In the genomic region with DNA sequence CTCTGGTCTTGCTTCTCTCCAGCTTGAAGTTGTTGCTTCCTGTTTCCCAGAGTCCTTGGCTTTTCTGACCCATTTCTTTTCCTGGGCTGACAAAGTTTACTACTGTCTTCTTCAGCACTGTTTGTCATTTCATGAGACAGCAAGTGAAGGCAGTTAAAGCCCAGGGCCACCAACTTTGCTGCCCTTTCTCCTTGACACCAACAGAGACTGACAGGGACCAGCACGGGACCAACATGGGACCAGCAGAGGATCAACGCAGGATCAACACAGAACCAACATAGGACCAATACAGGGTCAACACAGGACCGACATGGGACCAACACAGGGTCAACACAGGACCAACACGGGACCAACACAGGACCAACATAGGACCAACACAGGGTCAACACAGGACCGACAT, we compare ENCODE assay signal across 21 cellular contexts. TPM values are rescaled to one million over a fixed set of nuclear protein-coding genes. Genes with fewer than 3 reads are reported as not detected.
A peak's percentile ranks its signal among the peaks of the same experiment; 100 is the strongest.
DNase-seq lines count a peak whose midpoint lies in the region; ATAC-seq, FAIRE-seq and TF ChIP-seq lines count a peak whose summit lies in the region.
"Had no signal": no experiment of that assay in that cellular context is flagged by ENCODE, and none has a peak within 500 bp of the region (broad histone marks: within the 10 kb centered on the region; RNA-seq: fewer than 3 reads in every experiment).

No MANE protein-coding gene starts in this region.

- no peaks in the 10 kb centered on the region for H3K27me3 ChIP-seq in PC-3 (ENCODE audit: low read length)
- H3K27me3 ChIP-seq: BLaER1 had no signal

- H3K4me2 ChIP-seq in PC-3 (ENCODE audit: low read length) = no peak overlapping the region

- H3K4me3 ChIP-seq in PC-3 (ENCODE audit: low read length) = no peak overlapping the region
- H3K4me3 ChIP-seq: BLaER1 had no signal

- H3K36me3 ChIP-seq in PC-3 (ENCODE audit: low read depth, low read length) = no peaks in the 10 kb centered on the region
- H3K36me3 ChIP-seq: BE2C, BLaER1 had no signal

- H3F3A ChIP-seq in PC-3 (ENCODE audit: low read length, unreplicated experiment) = no peaks in the 10 kb centered on the region

- no peaks in the 10 kb centered on the region for H3K9me3 ChIP-seq in PC-3 (ENCODE audit: low read length)
- H3K9me3 ChIP-seq: BE2C, BLaER1 had no signal

- POLR2A ChIA-PET in RWPE1 (lab: Yijun Ruan, JAX; ENCODE audit: low non-redundant PET) = no interaction called here
- POLR2A ChIA-PET in PC-3 (lab: Charles Lee; ENCODE audit: unreplicated experiment) = no interaction called here

- DNase-seq in HTR-8/SVneo (ENCODE audit: insufficient read length, low spot score) (no peak), RWPE1 (ENCODE audit: low spot score) (no peak), mesenteric fat pad (ENCODE audit: low spot score) (peak; percentile 43), PC-3 (no peak), D721Med (ENCODE audit: insufficient read length, low spot score) (no peak)
- no peak for DNase-seq in activated naive CD4-positive, alpha-beta T cell (lab: John Stamatoyannopoulos, UW)
- DNase-seq: 8988T; ACHN; BE2C; C1 segment of cervical spinal cord; CD4-positive, alpha-beta memory T cell; CD4-positive, CD25-positive, alpha-beta regulatory T cell; CD8-positive, alpha-beta memory T cell; COR-L47; DMS79 treated with DMSO at 0.1 percent for 48 hours; GF-D8 had no signal

- H3K79me2 ChIP-seq in PC-3 (ENCODE audit: low read length) = no peaks in the 10 kb centered on the region

- peak; percentile 72 for FAIRE-seq in HTR-8/SVneo (lab: Jason Lieb, UNC)
- no peak for FAIRE-seq in D721Med (lab: Jason Lieb, UNC)
- FAIRE-seq: A204.1, G401.6, GM12891, GM19239 had no signal

- TF ChIP-seq CTCF in RWPE1 (conservative IDR thresholded peaks at IDR 0.05; ENCODE audit: low read depth) (no peak), PC-3 (conservative IDR thresholded peaks at IDR 0.05; ENCODE audit: low read depth, low read length) (no peak), D721Med (IDR thresholded peaks at IDR 0.05; ENCODE audit: insufficient read depth, missing control alignments) (no peak)

- intact Hi-C loops in PC-3 (cut with micrococcal nuclease) = no loop called here

- no peak for ATAC-seq in PC-3

- H3K9ac ChIP-seq in PC-3 (ENCODE audit: low read length) = no peak overlapping the region
- H3K9ac ChIP-seq: BLaER1 had no signal

- H2AFZ ChIP-seq in PC-3 (ENCODE audit: low read length) = no peak overlapping the region

- no TSS peak for BruUV-seq in PC-3 (replicated peaks; lab: Mats Ljungman, UMichigan)

- peaks cover 21% of the 10 kb centered on the region for H3K4me1 ChIP-seq in PC-3 (ENCODE audit: insufficient read depth, low read length)
- H3K4me1 ChIP-seq: BE2C had no signal

- no peaks in the 10 kb centered on the region for H3K9me2 ChIP-seq in PC-3 (replicated peaks; ENCODE audit: low read length)

- H3K27ac ChIP-seq in RWPE1 (peak overlapping the region; percentile 16; the same call in 1 of the 2 replicates), PC-3 (ENCODE audit: low read length) (no peak overlapping the region)
- H3K27ac ChIP-seq: BLaER1 had no signal

- CTCF ChIA-PET in RWPE1 (lab: Yijun Ruan, JAX) = no interaction called here
- CTCF ChIA-PET in PC-3 (lab: Charles Lee) = no interaction called here

- no peaks in the 10 kb centered on the region for H4K20me1 ChIP-seq in PC-3 (ENCODE audit: low read length)
- H4K20me1 ChIP-seq: BLaER1 had no signal

RNA-seq across cellular contexts. Expression of a gene that starts 34.9 kb away (rescaled TPM):
- total RNA-seq in mesenteric fat pad (4.2 TPM), PC-3 (2014; rRNA removed) (not detected in 2 replicates)
